ENCODE assay signal across 8 cellular contexts in genomic region chr9:2228132-2228531, GRCh38.
A peak's percentile ranks its signal among the peaks of the same experiment; 100 is the strongest.
DNase-seq lines count a peak whose midpoint lies in the region; ATAC-seq, FAIRE-seq and TF ChIP-seq lines count a peak whose summit lies in the region.

No MANE protein-coding gene starts in this region.

- H3K4me2 ChIP-seq in K562 (ENCODE audit: insufficient read depth, low read length) (no peak overlapping the region), mesendoderm (ENCODE audit: low read length) (no peak overlapping the region)

- no peak overlapping the region for H3K9ac ChIP-seq in K562 (ENCODE audit: insufficient read depth in 1 of 2, low read depth in 2 of 2, low read length in 2 of 2)
- no peak overlapping the region for H3K9ac ChIP-seq in mesendoderm (ENCODE audit: low read length)

- H4K8ac ChIP-seq in mesendoderm (ENCODE audit: low read depth, low read length): no peak overlapping the region

- peak in 1 of 2 experiments; percentile 43; a peak in 1 of 4 replicates for TF ChIP-seq RAD21 in K562 (CRISPR knock-in tag; conservative IDR thresholded peaks at IDR 0.05 in 1 of 2, IDR thresholded peaks at IDR 0.05 in 1 of 2)

- no peak overlapping the region for H2AK5ac ChIP-seq in mesendoderm (ENCODE audit: low read length)

- no peak for TF ChIP-seq EP300 in K562 (IDR thresholded peaks at IDR 0.05; ENCODE audit: low read length)

- H4K5ac ChIP-seq in mesendoderm (ENCODE audit: low read length): no peak overlapping the region

- H2BK120ac ChIP-seq in mesendoderm (ENCODE audit: low read depth, low read length): no peak overlapping the region

- DNase-seq in NOMO-1 (lab: John Stamatoyannopoulos, UW; ENCODE audit: unreplicated experiment in 2 of 2): peak; percentile 27 to 39
- DNase-seq in NOMO-1 treated with dmso at 0.1 percent for 144 hours (lab: John Stamatoyannopoulos, UW; ENCODE audit: unreplicated experiment): no peak
- peak; percentile 78 for DNase-seq in NAMALWA (ENCODE audit: low spot score)
- DNase-seq in K562 (ENCODE audit: extremely low read depth in 1 of 4, low spot score in 3 of 4): peak; percentile 5 to 37 (median 13)
- peak; percentile 79 for DNase-seq in mesendoderm
- no peak for DNase-seq in HTR-8/SVneo (ENCODE audit: insufficient read length, low spot score)
- no peak for DNase-seq in AG08395 (ENCODE audit: low spot score)
- no peak for DNase-seq in SW480 (ENCODE audit: low spot score)

- H3K79me1 ChIP-seq in mesendoderm (ENCODE audit: low read length): no peaks in the 10 kb centered on the region

- H3K4me3 ChIP-seq in K562 (no peak overlapping the region), mesendoderm (ENCODE audit: low read length) (no peak overlapping the region)

- no peak overlapping the region for H3K23ac ChIP-seq in mesendoderm (ENCODE audit: low read length)

- peak overlapping the region; percentile 40; the same call in 1 of the 2 replicates for H2AFZ ChIP-seq in K562 (ENCODE audit: low read depth, low read length)

- H3K36me3 ChIP-seq in K562 (ENCODE audit: control insufficient read depth, insufficient read depth, low read length): no peaks in the 10 kb centered on the region
- H3K36me3 ChIP-seq in mesendoderm (ENCODE audit: control insufficient read depth, insufficient read depth, low read length): no peaks in the 10 kb centered on the region

- H2BK15ac ChIP-seq in mesendoderm (replicated peaks; ENCODE audit: low read depth): no peak overlapping the region

- no peaks in the 10 kb centered on the region for H3K9me1 ChIP-seq in K562 (ENCODE audit: control insufficient read depth, insufficient read depth, low read length)

- TF ChIP-seq CTCF in K562 (IDR thresholded peaks at IDR 0.05 in 2 of 3, conservative IDR thresholded peaks at IDR 0.05 in 1 of 3; ENCODE audit: insufficient read depth in 2 of 3, low read depth in 1 of 3, low read length in 3 of 3): peak; percentile 25 to 45 (median 40); a peak in 3 of 6 replicates

- in situ Hi-C loops in K562 (cut with MboI): no loop called here

- H3K27me3 ChIP-seq in K562 (ENCODE audit: control insufficient read depth in 2 of 2, insufficient read depth in 2 of 2, low read length in 2 of 2) (no peaks in the 10 kb centered on the region), mesendoderm (ENCODE audit: insufficient read depth, low read length, poor library complexity) (no peaks in the 10 kb centered on the region)

- H2BK5ac ChIP-seq in mesendoderm (ENCODE audit: low read length): peak overlapping the region; percentile 66

- CTCF ChIA-PET in K562 (lab: Yijun Ruan, JAX; ENCODE audit: low intra/inter-chr PET ratio): interaction anchor here (0.6 kb wide), 1 partner anchor 10 kb away, joined by 3 read pairs; no protein-coding TSS in a partner anchor

- no TSS peak for BruUV-seq in K562 (replicated peaks; lab: Mats Ljungman, UMichigan)

- no peak for TF ChIP-seq POLR2A in K562 (conservative IDR thresholded peaks at IDR 0.05)

- FAIRE-seq in K562 (lab: Jason Lieb, UNC): no peak
- FAIRE-seq in HTR-8/SVneo (lab: Jason Lieb, UNC): no peak

- H3K4me1 ChIP-seq in K562 (replicated peaks in 1 of 2; ENCODE audit: control insufficient read depth in 2 of 2, insufficient read depth in 2 of 2, low read length in 2 of 2) (0 out of 5 replicates have a peak, but pooled peaks cover 0 to 2% of the 10 kb centered on the region in 2 experiments), mesendoderm (ENCODE audit: control insufficient read depth, low read depth, low read length) (no peaks in the 10 kb centered on the region)

- POLR2A ChIA-PET in K562 (lab: Yijun Ruan, JAX): no interaction called here

- H3K27ac ChIP-seq in K562 (ENCODE audit: extremely low read depth, low read depth, low read length) (no peak overlapping the region), mesendoderm (ENCODE audit: low read depth, low read length) (no peak overlapping the region)

- intact Hi-C loops in K562 (cut with micrococcal nuclease): no loop called here

- H4K20me1 ChIP-seq in K562 (replicated peaks; ENCODE audit: control insufficient read depth, insufficient read depth, low read length): no peaks in the 10 kb centered on the region

- peak overlapping the region; percentile 38 for H3K56ac ChIP-seq in mesendoderm (ENCODE audit: low read length)

- H3K9me3 ChIP-seq in K562 (replicated peaks; ENCODE audit: control insufficient read depth, insufficient read depth, low read depth, low read length): no peaks in the 10 kb centered on the region; the same call in 1 of the 2 replicates

- H3K79me2 ChIP-seq in K562 (ENCODE audit: control insufficient read depth, insufficient read depth, low read length) (no peaks in the 10 kb centered on the region), mesendoderm (ENCODE audit: control insufficient read depth, insufficient read depth, low read length) (no peaks in the 10 kb centered on the region)

- 0% methylated on average over 2 of the region's 2 CpGs for WGBS in K562 (ENCODE audit: insufficient coverage, low coverage, missing lambda C conversion rate)
- WGBS in mesendoderm (ENCODE audit: extremely low coverage, insufficient coverage, low lambda C conversion rate): no CpG with 5 or more reads among the region's 2 CpGs

- peak; percentile 80 for ATAC-seq in K562

- no peak overlapping the region for H3K18ac ChIP-seq in mesendoderm (ENCODE audit: low read length)

- no peak overlapping the region for H3K4ac ChIP-seq in mesendoderm (ENCODE audit: low read depth, low read length)

TF ChIP-seq in K562, 482 proteins besides CTCF, POLR2A, EP300 and RAD21 (continues in another document):
- TF ChIP-seq SPI1 (IDR thresholded peaks at IDR 0.05; ENCODE audit: borderline replicate concordance, low read depth, low read length) (0 out of 2 replicates have a peak, but pooled peaks have one; percentile 7), TRIM28 (IDR thresholded peaks at IDR 0.05) (no peak), ZNF655 (CRISPR knock-in tag; IDR thresholded peaks at IDR 0.05) (no peak), ZHX1 (conservative IDR thresholded peaks at IDR 0.05; ENCODE audit: low read length) (no peak), ZNF253 (CRISPR knock-in tag; conservative IDR thresholded peaks at IDR 0.05) (no peak), HBP1 (CRISPR knock-in tag; IDR thresholded peaks at IDR 0.05) (no peak), SRSF7 (optimal IDR thresholded peaks at IDR 0.05; ENCODE audit: low read depth, low read length) (no peak), ZNF76 (CRISPR knock-in tag; IDR thresholded peaks at IDR 0.05; ENCODE audit: borderline replicate concordance) (no peak), NR2C1 (IDR thresholded peaks at IDR 0.05) (no peak), NR2C1 (tag; IDR thresholded peaks at IDR 0.05) (0 out of 2 replicates have a peak, but pooled peaks have one; percentile 29), ZNF395 (CRISPR knock-in tag; IDR thresholded peaks at IDR 0.05) (no peak), FOSL1 (tag; conservative IDR thresholded peaks at IDR 0.05) (no peak)

Comparison
In these comparisons a context has a peak if more than half of its experiments do, and no peak if none do; other contexts are left out.
1. DNase-seq: peak in NOMO-1 (2 of 2), NAMALWA (single experiment), K562 (4 of 4) and mesendoderm (single experiment); none in NOMO-1 treated with dmso at 0.1 percent for 144 hours (single experiment), HTR-8/SVneo (single experiment), AG08395 (single experiment) and SW480 (single experiment).